16 cellular contexts compared by ENCODE assay signal in genomic region chr1:165883056-165883455, GRCh38. TPM values are rescaled to one million over a fixed set of nuclear protein-coding genes. Genes with fewer than 3 reads are reported as not detected.
A peak's percentile ranks its signal among the peaks of the same experiment; 100 is the strongest.
DNase-seq lines count a peak whose midpoint lies in the region; ATAC-seq, FAIRE-seq and TF ChIP-seq lines count a peak whose summit lies in the region.
"Had no signal": no experiment of that assay in that cellular context is flagged by ENCODE, and none has a peak within 500 bp of the region (broad histone marks: within the 10 kb centered on the region; RNA-seq: fewer than 3 reads in every experiment).

No MANE protein-coding gene starts in this region.

- H3K27me3 ChIP-seq in SJCRH30: no peaks in the 10 kb centered on the region
- H3K27me3 ChIP-seq: uterus had no signal

- H3K9me3 ChIP-seq in SJCRH30 (replicated peaks): no peaks in the 10 kb centered on the region
- H3K9me3 ChIP-seq: uterus had no signal

- peaks cover 24% of the 10 kb centered on the region for H3K4me1 ChIP-seq in SJCRH30
- H3K4me1 ChIP-seq: uterus had no signal

- FAIRE-seq in GM12891 (lab: Jason Lieb, UNC) (peak; percentile 35), RCC 7860 (lab: Jason Lieb, UNC) (no peak)

- H3K27ac ChIP-seq in SJCRH30: no peak overlapping the region
- H3K27ac ChIP-seq: uterus had no signal

- no peak overlapping the region for H3K4me3 ChIP-seq in SJCRH30
- H3K4me3 ChIP-seq: uterus had no signal

- peaks cover 6% of the 10 kb centered on the region for H3K36me3 ChIP-seq in SJCRH30
- H3K36me3 ChIP-seq: uterus had no signal

- no peak for ATAC-seq in stimulated activated naive CD8-positive, alpha-beta T cell treated with anti-CD3 and anti-CD28 coated beads, Interleukin-15, Interleukin-2, amounts not matched to agents 100 U/mL and 50 U/mL, for 24 hours
- ATAC-seq: activated CD8-positive, alpha-beta memory T cell treated with anti-CD3 and anti-CD28 coated beads, Interleukin-2, amount 10 ng/mL, durations not matched to agents 7 days and 5 days; sciatic nerve had no signal

- peak; percentile 26 for DNase-seq in 8988T
- DNase-seq in GM12891 (ENCODE audit: insufficient read length, low spot score): no peak
- peak; percentile 44 for DNase-seq in RCC 7860 (ENCODE audit: low spot score)
- DNase-seq in iPS DF 19.7 (ENCODE audit: low read depth, low spot score): peak; percentile 35
- no peak for DNase-seq in stimulated activated naive CD8-positive, alpha-beta T cell treated with anti-CD3 and anti-CD28 coated beads, Interleukin-15, Interleukin-2, amounts not matched to agents 100 U/mL and 50 U/mL, for 24 hours
- no peak for DNase-seq in RPMI8226
- DNase-seq in SJCRH30: no peak
- DNase-seq in stimulated activated CD4-positive, alpha-beta T cell treated with anti-CD3 and anti-CD28 coated beads, Interleukin-12 subunit alpha, Interleukin-12 subunit beta, amount 100 ng/mL, for 4 hours: no peak
- DNase-seq: activated B cell treated with CpG ODN at 0.5 μM for 24 hours; activated CD8-positive, alpha-beta memory T cell treated with anti-CD3 and anti-CD28 coated beads, Interleukin-2, amount 10 ng/mL, durations not matched to agents 7 days and 5 days; activated naive CD4-positive, alpha-beta T cell; effector CD4-positive, alpha-beta T cell; nucleus accumbens; stimulated activated CD4-positive, alpha-beta T cell treated with anti-CD3 and anti-CD28 coated beads, Interleukin-4, amount 100 ng/mL, for 4 hours; uterus had no signal

- TF ChIP-seq POLR2A in GM12891 (IDR thresholded peaks at IDR 0.05; ENCODE audit: low read depth, low read length): no peak

TF ChIP-seq in GM12891, 5 proteins besides CTCF, POLR2A, EP300 and RAD21:
- TF ChIP-seq SPI1 (IDR thresholded peaks at IDR 0.05; ENCODE audit: low read depth, low read length): peak; percentile 25; the same call in 1 of the 2 replicates
- TF ChIP-seq POU2F2 (IDR thresholded peaks at IDR 0.05; ENCODE audit: low read depth, low read length): no peak
- no peak for TF ChIP-seq PAX5 (IDR thresholded peaks at IDR 0.05; ENCODE audit: insufficient read depth, low read length, severe bottlenecking)
- no peak for TF ChIP-seq POLR2AphosphoS5 (IDR thresholded peaks at IDR 0.05; ENCODE audit: low read depth, low read length)
TF ChIP-seq in GM12891: peak in this region for 1.

RNA-seq across cellular contexts. Expression of gene UCK2, which starts 55.6 kb away (rescaled TPM):
- 32.8 TPM for polyA plus RNA-seq in GM12891 (2012; ENCODE audit: low read depth, missing spikeins)
- total RNA-seq in SJCRH30 (2014; rRNA removed; shearing (Covaris generic)): 84.2 and 85.0 TPM in 2 replicates

Comparison
In these comparisons a context has a peak if more than half of its experiments do, and no peak if none do; other contexts are left out.
1. DNase-seq: peak in 8988T (single experiment), RCC 7860 (single experiment) and iPS DF 19.7 (single experiment); none in GM12891 (single experiment), stimulated activated naive CD8-positive, alpha-beta T cell treated with anti-CD3 and anti-CD28 coated beads, Interleukin-15, Interleukin-2, amounts not matched to agents 100 U/mL and 50 U/mL, for 24 hours (single experiment), RPMI8226 (single experiment), SJCRH30 (0 of 2) and stimulated activated CD4-positive, alpha-beta T cell treated with anti-CD3 and anti-CD28 coated beads, Interleukin-12 subunit alpha, Interleukin-12 subunit beta, amount 100 ng/mL, for 4 hours (single experiment).